21 cellular contexts compared by ENCODE assay signal in the genomic region with DNA sequence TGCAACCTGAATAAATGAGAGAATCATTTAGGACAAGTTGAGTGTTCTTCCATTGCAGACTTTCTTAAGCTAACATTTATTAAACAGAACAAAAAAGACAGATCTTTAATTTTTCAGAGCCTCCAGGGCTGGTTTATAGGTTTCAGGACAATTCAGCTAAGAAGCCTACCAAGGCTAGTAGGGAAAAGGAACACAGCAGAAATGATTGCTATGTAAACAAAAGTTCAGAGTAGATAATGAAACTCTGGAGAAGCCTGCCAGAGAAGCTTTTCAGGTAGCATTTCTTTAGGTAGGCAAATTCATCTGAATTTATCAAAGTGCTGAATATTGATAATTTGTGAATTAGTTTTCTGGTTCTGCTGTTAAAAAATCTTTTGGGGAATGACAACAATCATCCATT.
DNase-seq lines count a peak whose midpoint lies in the region; ATAC-seq, FAIRE-seq and TF ChIP-seq lines count a peak whose summit lies in the region.
"Had no signal": no experiment of that assay in that cellular context is flagged by ENCODE, and none has a peak within 500 bp of the region (broad histone marks: within the 10 kb centered on the region; RNA-seq: fewer than 3 reads in every experiment).

No MANE protein-coding gene starts in this region.

- TF ChIP-seq CTCF in pancreas (IDR thresholded peaks at IDR 0.05) (no peak), vagina (IDR thresholded peaks at IDR 0.05) (no peak)

- H3K79me2 ChIP-seq in Karpas-422 (ENCODE audit: low read length), result peaks cover 12% of the 10 kb centered on the region

- TF ChIP-seq POLR2A in vagina (IDR thresholded peaks at IDR 0.05), result no peak

- no peaks in the 10 kb centered on the region for H4K20me1 ChIP-seq in Karpas-422 (ENCODE audit: insufficient read depth, low read depth, low read length)
- H4K20me1 ChIP-seq: BLaER1 had no signal

- no peaks in the 10 kb centered on the region for H3K9me3 ChIP-seq in Karpas-422 (ENCODE audit: low read length)
- no peaks in the 10 kb centered on the region for H3K9me3 ChIP-seq in pancreas
- H3K9me3 ChIP-seq in vagina, result no peaks in the 10 kb centered on the region
- H3K9me3 ChIP-seq: Caco-2 had no signal

- ATAC-seq in left colon, result peak; percentile 53
- ATAC-seq in pancreas, result peak in 3 of 4 donors; percentile 43 to 52 (median 52)
- no peak for ATAC-seq in GM18520 (IDR thresholded peaks at IDR 0.05; ENCODE audit: unreplicated experiment)
- ATAC-seq: CD8-positive, alpha-beta T cell had no signal

- no peak overlapping the region for H3K9ac ChIP-seq in Karpas-422 (ENCODE audit: low read length)
- H3K9ac ChIP-seq: BLaER1, GM23248 had no signal

- H3K27me3 ChIP-seq in Karpas-422 (ENCODE audit: low read length) (no peaks in the 10 kb centered on the region), pancreas (no peaks in the 10 kb centered on the region), vagina (no peaks in the 10 kb centered on the region)
- H3K27me3 ChIP-seq: BLaER1 had no signal

- peaks cover 4% of the 10 kb centered on the region; the same call in 1 of the 2 replicates for H3K36me3 ChIP-seq in Karpas-422 (ENCODE audit: insufficient read depth, low read length)
- H3K36me3 ChIP-seq in pancreas, result no peaks in the 10 kb centered on the region
- H3K36me3 ChIP-seq in vagina, result no peaks in the 10 kb centered on the region
- H3K36me3 ChIP-seq: BLaER1 had no signal

- no peak overlapping the region for H2AFZ ChIP-seq in Karpas-422 (ENCODE audit: low read length)
- H2AFZ ChIP-seq: GM23248 had no signal

- FAIRE-seq in pancreas (lab: Jason Lieb, UNC), result no peak
- FAIRE-seq: G401.6, GM19239, H1 had no signal

- H3K4me3 ChIP-seq in Karpas-422 (ENCODE audit: low read length) (no peak overlapping the region), pancreas (no peak overlapping the region), vagina (no peak overlapping the region)
- H3K4me3 ChIP-seq: BLaER1, GM23248 had no signal

- DNase-seq in NCI-H1105 treated with DMSO at 0.1 percent for 48 hours (lab: John Stamatoyannopoulos, UW), result peak; percentile 3
- no peak for DNase-seq in NCI-H1105 (lab: John Stamatoyannopoulos, UW)
- no peak for DNase-seq in Karpas-422
- no peak for DNase-seq in left colon
- DNase-seq in pancreas, result no peak
- DNase-seq in vagina (ENCODE audit: extremely low spot score in 2 of 2), result no peak
- DNase-seq: Caco-2; CD4-positive, CD25-positive, alpha-beta regulatory T cell; CD8-positive, alpha-beta T cell; DMS153; DND-41; GM23248; H7; HCEC 1CT had no signal

- H3K27ac ChIP-seq in Karpas-422 (ENCODE audit: low read length) (no peak overlapping the region), pancreas (no peak overlapping the region), vagina (no peak overlapping the region)
- H3K27ac ChIP-seq: 22Rv1, BLaER1, C4-2B, GM23248 had no signal

- H3K4me2 ChIP-seq in Karpas-422 (ENCODE audit: low read depth, low read length, poor library complexity, severe bottlenecking), result peak overlapping the region; percentile 39

- peaks cover 35% of the 10 kb centered on the region for H3K4me1 ChIP-seq in Karpas-422 (ENCODE audit: low read length)
- no peaks in the 10 kb centered on the region for H3K4me1 ChIP-seq in pancreas
- no peaks in the 10 kb centered on the region for H3K4me1 ChIP-seq in vagina
- H3K4me1 ChIP-seq: Caco-2 had no signal

- H3K9me2 ChIP-seq in Karpas-422 (replicated peaks; ENCODE audit: insufficient read depth, low read length), result no peaks in the 10 kb centered on the region

- intact Hi-C loops in left colon (cut with DNase I, micrococcal nuclease) (no loop called here), pancreas (cut with DNase I) (no loop called here), vagina (cut with DNase I) (no loop called here)
